ENCODE assay signal across 10 cellular contexts in genomic region chr4:168569066-168569908, GRCh38.
DNase-seq lines count a peak whose midpoint lies in the region; ATAC-seq and TF ChIP-seq lines count a peak whose summit lies in the region.
"Had no signal": no experiment of that assay in that cellular context is flagged by ENCODE, and none has a peak within 500 bp of the region (broad histone marks: within the 10 kb centered on the region; RNA-seq: fewer than 3 reads in every experiment).

No MANE protein-coding gene starts in this region.

- POLR2A ChIA-PET in activated CD4-positive, alpha-beta T cell treated with anti-CD3 and anti-CD28 coated beads for 36 hours (lab: Charles Lee), result no interaction called here
- POLR2A ChIA-PET in Panc1 (lab: Charles Lee), result no interaction called here

- H3K4me3 Mint-ChIP-seq in activated CD4-positive, alpha-beta T cell treated with anti-CD3 and anti-CD28 coated beads for 36 hours, result no peak overlapping the region
- no peak overlapping the region for H3K4me3 Mint-ChIP-seq in stimulated activated effector memory CD8-positive, alpha-beta T cell treated with anti-CD3 and anti-CD28 coated beads, Interleukin-12 subunit alpha, Interleukin-12 subunit beta, amount 100 ng/mL, for 72 hours
- H3K4me3 Mint-ChIP-seq: dendritic cell treated with granulocyte-macrophage colony-stimulating factor and Interleukin-4, amounts not matched to agents 40 ng/mL and 50 ng/mL, for 4 days had no signal

- H3K4me3 ChIP-seq in Panc1 (ENCODE audit: low read depth in 2 of 2, low read length in 2 of 2) (no peak overlapping the region), fibroblast of villous mesenchyme (ENCODE audit: low read depth, low read length) (no peak overlapping the region)

- H3K4me1 Mint-ChIP-seq in activated CD4-positive, alpha-beta T cell treated with anti-CD3 and anti-CD28 coated beads for 36 hours, result peaks cover 20% of the 10 kb centered on the region
- peaks cover 9% of the 10 kb centered on the region for H3K4me1 Mint-ChIP-seq in stimulated activated effector memory CD8-positive, alpha-beta T cell treated with anti-CD3 and anti-CD28 coated beads, Interleukin-12 subunit alpha, Interleukin-12 subunit beta, amount 100 ng/mL, for 72 hours

- H3K4me1 ChIP-seq in Panc1 (ENCODE audit: control insufficient read depth, insufficient read depth, low read length), result no peaks in the 10 kb centered on the region

- in situ Hi-C loops in Panc1 (cut with HindIII; ENCODE audit: low pct_unique_long_range_greater_than_20kb, low sequenced_read_pairs), result no loop called here

- H3K36me3 Mint-ChIP-seq in activated CD4-positive, alpha-beta T cell treated with anti-CD3 and anti-CD28 coated beads for 36 hours (ENCODE audit: low read depth), result no peaks in the 10 kb centered on the region
- H3K36me3 Mint-ChIP-seq in stimulated activated effector memory CD8-positive, alpha-beta T cell treated with anti-CD3 and anti-CD28 coated beads, Interleukin-12 subunit alpha, Interleukin-12 subunit beta, amount 100 ng/mL, for 72 hours, result no peaks in the 10 kb centered on the region

- no peak for TF ChIP-seq CTCF in Panc1 (IDR thresholded peaks at IDR 0.05)
- no peak for TF ChIP-seq CTCF in fibroblast of villous mesenchyme (IDR thresholded peaks at IDR 0.05; ENCODE audit: insufficient read depth, low read depth, low read length)

- peak; percentile 93 for ATAC-seq in activated CD4-positive, alpha-beta T cell treated with anti-CD3 and anti-CD28 coated beads for 36 hours
- ATAC-seq in Panc1, result 0 out of 2 replicates have a peak, but pooled peaks have one; percentile 53
- peak; percentile 91 for ATAC-seq in stimulated activated effector memory CD8-positive, alpha-beta T cell treated with anti-CD3 and anti-CD28 coated beads, Interleukin-12 subunit alpha, Interleukin-12 subunit beta, amount 100 ng/mL, for 72 hours
- no peak for ATAC-seq in HG03280 (IDR thresholded peaks at IDR 0.05; ENCODE audit: unreplicated experiment)

- peak overlapping the region; percentile 45 for H3K27ac Mint-ChIP-seq in activated CD4-positive, alpha-beta T cell treated with anti-CD3 and anti-CD28 coated beads for 36 hours
- peak overlapping the region; percentile 34 for H3K27ac Mint-ChIP-seq in stimulated activated effector memory CD8-positive, alpha-beta T cell treated with anti-CD3 and anti-CD28 coated beads, Interleukin-12 subunit alpha, Interleukin-12 subunit beta, amount 100 ng/mL, for 72 hours
- H3K27ac Mint-ChIP-seq: dendritic cell treated with granulocyte-macrophage colony-stimulating factor and Interleukin-4, amounts not matched to agents 40 ng/mL and 50 ng/mL, for 4 days had no signal

- no peaks in the 10 kb centered on the region for H3K9me3 ChIP-seq in Panc1 (ENCODE audit: control insufficient read depth, insufficient read depth, low read depth, low read length)

- H3K36me3 ChIP-seq in Panc1 (ENCODE audit: control insufficient read depth, insufficient read depth, low read length), result no peaks in the 10 kb centered on the region

- H3K27me3 Mint-ChIP-seq in activated CD4-positive, alpha-beta T cell treated with anti-CD3 and anti-CD28 coated beads for 36 hours, result peaks cover 4% of the 10 kb centered on the region
- H3K27me3 Mint-ChIP-seq: dendritic cell treated with granulocyte-macrophage colony-stimulating factor and Interleukin-4, amounts not matched to agents 40 ng/mL and 50 ng/mL, for 4 days had no signal

- H3K9me3 Mint-ChIP-seq in activated CD4-positive, alpha-beta T cell treated with anti-CD3 and anti-CD28 coated beads for 36 hours (ENCODE audit: low read depth), result no peaks in the 10 kb centered on the region
- no peaks in the 10 kb centered on the region for H3K9me3 Mint-ChIP-seq in stimulated activated effector memory CD8-positive, alpha-beta T cell treated with anti-CD3 and anti-CD28 coated beads, Interleukin-12 subunit alpha, Interleukin-12 subunit beta, amount 100 ng/mL, for 72 hours
- H3K9me3 Mint-ChIP-seq: dendritic cell treated with granulocyte-macrophage colony-stimulating factor and Interleukin-4, amounts not matched to agents 40 ng/mL and 50 ng/mL, for 4 days had no signal

- H3K27me3 ChIP-seq in Panc1 (ENCODE audit: control insufficient read depth, insufficient read depth, low read length), result no peaks in the 10 kb centered on the region

- H3K27ac ChIP-seq in Panc1 (ENCODE audit: low read length), result no peak overlapping the region

- intact Hi-C loops in activated CD4-positive, alpha-beta T cell treated with anti-CD3 and anti-CD28 coated beads for 36 hours (cut with DNase I, micrococcal nuclease), result no loop called here
- intact Hi-C loops in Panc1 (cut with micrococcal nuclease; ENCODE audit: unreplicated experiment), result no loop called here

- CTCF ChIA-PET in activated CD4-positive, alpha-beta T cell treated with anti-CD3 and anti-CD28 coated beads for 36 hours (lab: Charles Lee), result no interaction called here
- CTCF ChIA-PET in Panc1 (lab: Charles Lee), result no interaction called here

- no TSS peak for BruUV-seq in Panc1 (replicated peaks; lab: Mats Ljungman, UMichigan)

- peak; percentile 41 for DNase-seq in activated CD4-positive, alpha-beta T cell treated with anti-CD3 and anti-CD28 coated beads for 36 hours
- DNase-seq in activated CD4-positive, alpha-beta T cell treated with anti-CD3 and anti-CD28 coated beads for 4 hours, result no peak
- no peak for DNase-seq in Panc1 (ENCODE audit: low read depth, low spot score)
- DNase-seq in fibroblast of villous mesenchyme (ENCODE audit: low read depth), result peak; percentile 49
- DNase-seq in stimulated activated effector memory CD8-positive, alpha-beta T cell treated with anti-CD3 and anti-CD28 coated beads, Interleukin-12 subunit alpha, Interleukin-12 subunit beta, amount 100 ng/mL, for 72 hours (ENCODE audit: low spot score in 2 of 2), result no peak
- DNase-seq in 8988T, result no peak
- DNase-seq in ecto neural progenitor cell (ENCODE audit: low spot score), result no peak
- DNase-seq: SIG-M5 had no signal

Comparison
In these comparisons a context has a peak if more than half of its experiments do, and no peak if none do; other contexts are left out.
1. DNase-seq: peak in activated CD4-positive, alpha-beta T cell treated with anti-CD3 and anti-CD28 coated beads for 36 hours (single experiment) and fibroblast of villous mesenchyme (single experiment); none in activated CD4-positive, alpha-beta T cell treated with anti-CD3 and anti-CD28 coated beads for 4 hours (0 of 2), Panc1 (single experiment), stimulated activated effector memory CD8-positive, alpha-beta T cell treated with anti-CD3 and anti-CD28 coated beads, Interleukin-12 subunit alpha, Interleukin-12 subunit beta, amount 100 ng/mL, for 72 hours (0 of 2), 8988T (single experiment) and ecto neural progenitor cell (single experiment).